ENCODE assay signal across 16 cellular contexts in genomic region chr11:123976770-123977560, GRCh38.
DNase-seq lines count a peak whose midpoint lies in the region; ATAC-seq and TF ChIP-seq lines count a peak whose summit lies in the region.
"Had no signal": no experiment of that assay in that cellular context is flagged by ENCODE, and none has a peak within 500 bp of the region (broad histone marks: within the 10 kb centered on the region; RNA-seq: fewer than 3 reads in every experiment).

No MANE protein-coding gene starts in this region.

- TF ChIP-seq CTCF in RWPE1 (conservative IDR thresholded peaks at IDR 0.05; ENCODE audit: low read depth) = no peak

- no peaks in the 10 kb centered on the region for H3K36me3 Mint-ChIP-seq in stimulated activated effector memory CD8-positive, alpha-beta T cell treated with anti-CD3 and anti-CD28 coated beads, Interleukin-12 subunit alpha, Interleukin-12 subunit beta, amount 100 ng/mL, for 72 hours

- H3K27ac ChIP-seq in RWPE1 = peak overlapping the region; percentile 36
- H3K27ac ChIP-seq: GM23248 had no signal

- CTCF ChIA-PET in RWPE1 (lab: Yijun Ruan, JAX) = no interaction called here

- POLR2A ChIA-PET in RWPE1 (lab: Yijun Ruan, JAX; ENCODE audit: low non-redundant PET) = no interaction called here

- no peaks in the 10 kb centered on the region for H3K4me1 Mint-ChIP-seq in stimulated activated effector memory CD8-positive, alpha-beta T cell treated with anti-CD3 and anti-CD28 coated beads, Interleukin-12 subunit alpha, Interleukin-12 subunit beta, amount 100 ng/mL, for 72 hours
- H3K4me1 Mint-ChIP-seq: B cell had no signal

- peak; percentile 39 for ATAC-seq in stimulated activated effector memory CD8-positive, alpha-beta T cell treated with anti-CD3 and anti-CD28 coated beads, Interleukin-12 subunit alpha, Interleukin-12 subunit beta, amount 100 ng/mL, for 72 hours
- ATAC-seq in HG02970 (IDR thresholded peaks at IDR 0.05; ENCODE audit: low FRiP score, unreplicated experiment) (no peak), GM19463 (IDR thresholded peaks at IDR 0.05; ENCODE audit: unreplicated experiment) (no peak)
- ATAC-seq: GM12878 had no signal

- DNase-seq in RWPE1 (ENCODE audit: low spot score) (no peak), dedifferentiated amniotic fluid mesenchymal stem cell (ENCODE audit: extremely low spot score) (peak; percentile 8)
- DNase-seq in stimulated activated effector memory CD8-positive, alpha-beta T cell treated with anti-CD3 and anti-CD28 coated beads, Interleukin-12 subunit alpha, Interleukin-12 subunit beta, amount 100 ng/mL, for 72 hours (ENCODE audit: low spot score in 2 of 2) = no peak
- DNase-seq: CD4-positive, alpha-beta T cell; DMS79; GM23248; NCI-H1048; NCI-H345; NCI-H526 treated with DMSO at 0.1 percent for 48 hours; NK-92 treated with Interleukin-12 subunit alpha and Interleukin-12 subunit beta, amount 100 ng/mL, for 24 hours; OCI-M1; RPMI8226 had no signal

- H3K9me3 Mint-ChIP-seq in stimulated activated effector memory CD8-positive, alpha-beta T cell treated with anti-CD3 and anti-CD28 coated beads, Interleukin-12 subunit alpha, Interleukin-12 subunit beta, amount 100 ng/mL, for 72 hours = peaks cover 9% of the 10 kb centered on the region

- no peak overlapping the region for H3K4me3 Mint-ChIP-seq in stimulated activated effector memory CD8-positive, alpha-beta T cell treated with anti-CD3 and anti-CD28 coated beads, Interleukin-12 subunit alpha, Interleukin-12 subunit beta, amount 100 ng/mL, for 72 hours
- H3K4me3 Mint-ChIP-seq: B cell; CD4-positive, alpha-beta T cell had no signal

- no peak overlapping the region for H3K27ac Mint-ChIP-seq in stimulated activated effector memory CD8-positive, alpha-beta T cell treated with anti-CD3 and anti-CD28 coated beads, Interleukin-12 subunit alpha, Interleukin-12 subunit beta, amount 100 ng/mL, for 72 hours
- H3K27ac Mint-ChIP-seq: B cell; CD4-positive, alpha-beta T cell had no signal
